In the genomic region with DNA sequence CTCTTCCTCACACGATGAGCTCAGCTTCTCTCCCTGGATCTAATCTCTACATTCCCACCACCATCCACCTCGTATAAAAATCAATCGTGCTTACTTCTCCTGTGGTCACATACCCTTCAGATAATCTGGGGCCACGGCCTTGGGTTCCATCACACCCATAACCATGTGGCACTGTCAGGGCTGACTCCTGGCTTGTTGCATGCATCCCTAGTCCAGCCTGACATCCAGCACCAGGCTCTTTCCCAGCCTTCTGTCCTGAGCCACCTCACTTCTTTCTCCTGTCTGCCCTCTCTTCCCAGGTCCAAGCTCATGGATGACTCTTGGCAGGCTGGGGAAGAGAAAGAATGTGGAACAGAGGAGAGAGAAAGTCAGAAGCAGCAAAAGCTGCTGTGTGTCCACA, we compare ENCODE assay signal across 17 cellular contexts.
DNase-seq lines count a peak whose midpoint lies in the region; ATAC-seq, FAIRE-seq and TF ChIP-seq lines count a peak whose summit lies in the region.
"Had no signal": no experiment of that assay in that cellular context is flagged by ENCODE, and none has a peak within 500 bp of the region (broad histone marks: within the 10 kb centered on the region; RNA-seq: fewer than 3 reads in every experiment).

No MANE protein-coding gene starts in this region.

- CTCF ChIA-PET in activated naive CD4-positive, alpha-beta T cell treated with anti-CD3 and anti-CD28 coated beads, Interleukin-2, amount 10 ng/mL, durations not matched to agents 7 days and 5 days (lab: Charles Lee): interaction anchor here (0.9 to 1.6 kb wide), 6 partner anchors 9 to 182 kb away, joined by 3 to 4 read pairs (median 4); no protein-coding TSS in a partner anchor

- peaks cover 8% of the 10 kb centered on the region for H3K9me3 Mint-ChIP-seq in activated naive CD4-positive, alpha-beta T cell treated with anti-CD3 and anti-CD28 coated beads, Interleukin-2, amount 10 ng/mL, durations not matched to agents 7 days and 5 days
- peaks cover 9% of the 10 kb centered on the region for H3K9me3 Mint-ChIP-seq in activated naive CD8-positive, alpha-beta T cell treated with anti-CD3 and anti-CD28 coated beads, Interleukin-2, amount 50 U/mL, for 24 hours
- no peaks in the 10 kb centered on the region for H3K9me3 Mint-ChIP-seq in naive thymus-derived CD8-positive, alpha-beta T cell
- H3K9me3 Mint-ChIP-seq: dendritic cell treated with granulocyte-macrophage colony-stimulating factor and Interleukin-4, amounts not matched to agents 40 ng/mL and 50 ng/mL, for 4 days had no signal

- ATAC-seq in activated naive CD8-positive, alpha-beta T cell treated with anti-CD3 and anti-CD28 coated beads, Interleukin-2, amount 50 U/mL, for 24 hours: no peak
- ATAC-seq in naive thymus-derived CD8-positive, alpha-beta T cell: no peak
- ATAC-seq in left lobe of liver: no peak
- ATAC-seq: esophagus mucosa, PC-3, upper lobe of right lung had no signal

- TF ChIP-seq POLR2A in vagina (IDR thresholded peaks at IDR 0.05): no peak

- H3K9me3 ChIP-seq in vagina: no peaks in the 10 kb centered on the region
- H3K9me3 ChIP-seq in small intestine (ENCODE audit: control insufficient read depth, low read depth): no peaks in the 10 kb centered on the region
- H3K9me3 ChIP-seq: upper lobe of right lung had no signal

- H3K4me3 Mint-ChIP-seq in activated naive CD4-positive, alpha-beta T cell treated with anti-CD3 and anti-CD28 coated beads, Interleukin-2, amount 10 ng/mL, durations not matched to agents 7 days and 5 days: no peak overlapping the region
- H3K4me3 Mint-ChIP-seq in activated naive CD8-positive, alpha-beta T cell treated with anti-CD3 and anti-CD28 coated beads, Interleukin-2, amount 50 U/mL, for 24 hours: no peak overlapping the region
- H3K4me3 Mint-ChIP-seq in naive thymus-derived CD8-positive, alpha-beta T cell: peak overlapping the region in 8 of 10 donors; percentile 20 to 75 (median 64)
- H3K4me3 Mint-ChIP-seq: activated CD4-positive, alpha-beta memory T cell treated with anti-CD3 and anti-CD28 coated beads, Interleukin-2, amount 10 ng/mL, durations not matched to agents 7 days and 5 days; activated T-helper 1 cell treated with anti-CD3 and anti-CD28 coated beads, Interleukin-12 subunit alpha, Interleukin-12 subunit beta, Interleukin-2, Interleukin-4 antibody, amounts not matched to agents 30 ng/mL and 10 ng/mL and 1 ng/mL, durations not matched to agents 14 hours and 24 hours and 36 hours; dendritic cell treated with granulocyte-macrophage colony-stimulating factor and Interleukin-4, amounts not matched to agents 40 ng/mL and 50 ng/mL, for 4 days had no signal

- no peak for DNase-seq in activated naive CD4-positive, alpha-beta T cell treated with anti-CD3 and anti-CD28 coated beads, Interleukin-2, amount 10 ng/mL, durations not matched to agents 7 days and 5 days
- DNase-seq in activated naive CD4-positive, alpha-beta T cell (lab: John Stamatoyannopoulos, UW): no peak
- no peak for DNase-seq in activated naive CD8-positive, alpha-beta T cell treated with anti-CD3 and anti-CD28 coated beads, Interleukin-2, amount 50 U/mL, for 24 hours
- DNase-seq in naive thymus-derived CD8-positive, alpha-beta T cell: no peak
- DNase-seq in vagina (ENCODE audit: extremely low spot score in 2 of 2): no peak
- no peak for DNase-seq in left lobe of liver (ENCODE audit: low spot score)
- no peak for DNase-seq in small intestine
- no peak for DNase-seq in NCI-H146 (lab: John Stamatoyannopoulos, UW)
- DNase-seq: ACHN; activated CD4-positive, alpha-beta memory T cell treated with anti-CD3 and anti-CD28 coated beads, Interleukin-2, amount 10 ng/mL, durations not matched to agents 7 days and 5 days; NCI-H526 treated with DMSO at 0.1 percent for 48 hours; occipital lobe; upper lobe of right lung had no signal

- H3K4me1 Mint-ChIP-seq in activated naive CD4-positive, alpha-beta T cell treated with anti-CD3 and anti-CD28 coated beads, Interleukin-2, amount 10 ng/mL, durations not matched to agents 7 days and 5 days: peaks cover 78% of the 10 kb centered on the region
- H3K4me1 Mint-ChIP-seq in activated naive CD8-positive, alpha-beta T cell treated with anti-CD3 and anti-CD28 coated beads, Interleukin-2, amount 50 U/mL, for 24 hours: peaks cover 95% of the 10 kb centered on the region
- H3K4me1 Mint-ChIP-seq in naive thymus-derived CD8-positive, alpha-beta T cell: peaks cover 43 to 91% (median 89%) of the 10 kb centered on the region in 4 donors

- TF ChIP-seq CTCF in vagina (IDR thresholded peaks at IDR 0.05): no peak

- H3K36me3 Mint-ChIP-seq in activated naive CD4-positive, alpha-beta T cell treated with anti-CD3 and anti-CD28 coated beads, Interleukin-2, amount 10 ng/mL, durations not matched to agents 7 days and 5 days: peaks cover 47% of the 10 kb centered on the region
- H3K36me3 Mint-ChIP-seq in activated naive CD8-positive, alpha-beta T cell treated with anti-CD3 and anti-CD28 coated beads, Interleukin-2, amount 50 U/mL, for 24 hours (ENCODE audit: low read depth): peaks cover 45% of the 10 kb centered on the region
- peaks cover 0 to 6% (median 5%) of the 10 kb centered on the region in 3 donors for H3K36me3 Mint-ChIP-seq in naive thymus-derived CD8-positive, alpha-beta T cell

- intact Hi-C loops in vagina (cut with DNase I): loop anchor here (5.0 to 10.0 kb wide), 2 partner anchors 120 to 198 kb away; partner anchors contain the start of gene BACH2

- H3K36me3 ChIP-seq in vagina (no peaks in the 10 kb centered on the region), small intestine (ENCODE audit: control insufficient read depth in 2 of 2, insufficient read depth in 2 of 2, low read length in 2 of 2) (no peaks in the 10 kb centered on the region)
- H3K36me3 ChIP-seq: upper lobe of right lung had no signal

- H3K27me3 ChIP-seq in vagina (no peaks in the 10 kb centered on the region), small intestine (ENCODE audit: control insufficient read depth in 2 of 2, insufficient read depth in 2 of 2, low read length in 2 of 2) (no peaks in the 10 kb centered on the region)
- H3K27me3 ChIP-seq: upper lobe of right lung had no signal

- WGBS in small intestine, 3 donors: 71 to 90% (median 86%) methylated on average over 4 of the region's 4 CpGs

- H3K27me3 Mint-ChIP-seq in activated naive CD4-positive, alpha-beta T cell treated with anti-CD3 and anti-CD28 coated beads, Interleukin-2, amount 10 ng/mL, durations not matched to agents 7 days and 5 days: no peaks in the 10 kb centered on the region
- H3K27me3 Mint-ChIP-seq in activated naive CD8-positive, alpha-beta T cell treated with anti-CD3 and anti-CD28 coated beads, Interleukin-2, amount 50 U/mL, for 24 hours: no peaks in the 10 kb centered on the region
- no peaks in the 10 kb centered on the region for H3K27me3 Mint-ChIP-seq in naive thymus-derived CD8-positive, alpha-beta T cell

- no peak for FAIRE-seq in small intestine (lab: Jason Lieb, UNC)

- H3K4me1 ChIP-seq in vagina (peaks cover 20% of the 10 kb centered on the region), small intestine (ENCODE audit: control insufficient read depth in 2 of 2, insufficient read depth in 1 of 2, low read depth in 1 of 2, low read length in 1 of 2) (no peaks in the 10 kb centered on the region)

- H3K4me3 ChIP-seq in vagina: no peak overlapping the region
- H3K4me3 ChIP-seq in small intestine (ENCODE audit: low read depth in 1 of 2, low read length in 2 of 2): no peak overlapping the region
- H3K4me3 ChIP-seq: upper lobe of right lung had no signal

- H3K27ac ChIP-seq in vagina (peak overlapping the region; percentile 54), small intestine (ENCODE audit: low read depth in 1 of 2, low read length in 1 of 2) (no peak overlapping the region)

- peak overlapping the region; percentile 61 for H3K27ac Mint-ChIP-seq in activated naive CD4-positive, alpha-beta T cell treated with anti-CD3 and anti-CD28 coated beads, Interleukin-2, amount 10 ng/mL, durations not matched to agents 7 days and 5 days
- H3K27ac Mint-ChIP-seq in activated naive CD8-positive, alpha-beta T cell treated with anti-CD3 and anti-CD28 coated beads, Interleukin-2, amount 50 U/mL, for 24 hours: peak overlapping the region; percentile 78
- H3K27ac Mint-ChIP-seq in naive thymus-derived CD8-positive, alpha-beta T cell: peak overlapping the region in 9 of 10 donors; percentile 31 to 90 (median 82)
- H3K27ac Mint-ChIP-seq: activated CD4-positive, alpha-beta memory T cell treated with anti-CD3 and anti-CD28 coated beads, Interleukin-2, amount 10 ng/mL, durations not matched to agents 7 days and 5 days; activated T-helper 1 cell treated with anti-CD3 and anti-CD28 coated beads, Interleukin-12 subunit alpha, Interleukin-12 subunit beta, Interleukin-2, Interleukin-4 antibody, amounts not matched to agents 30 ng/mL and 10 ng/mL and 1 ng/mL, durations not matched to agents 14 hours and 24 hours and 36 hours; dendritic cell treated with granulocyte-macrophage colony-stimulating factor and Interleukin-4, amounts not matched to agents 40 ng/mL and 50 ng/mL, for 4 days had no signal

- POLR2A ChIA-PET in naive thymus-derived CD8-positive, alpha-beta T cell (lab: Charles Lee): no interaction called here

Comparison
In these comparisons a context has a peak if more than half of its experiments do, and no peak if none do; other contexts are left out.
1. H3K4me3 Mint-ChIP-seq: peak in naive thymus-derived CD8-positive, alpha-beta T cell (8 of 10); none in activated naive CD4-positive, alpha-beta T cell treated with anti-CD3 and anti-CD28 coated beads, Interleukin-2, amount 10 ng/mL, durations not matched to agents 7 days and 5 days (single experiment) and activated naive CD8-positive, alpha-beta T cell treated with anti-CD3 and anti-CD28 coated beads, Interleukin-2, amount 50 U/mL, for 24 hours (single experiment).
2. Peak in every context shown above with its lines, with median percentiles within 50 percentile points of each other: H3K27ac Mint-ChIP-seq.